In genomic region chr5:134647750-134648424, GRCh38 we compare ENCODE assay signal across 1 cellular context.
TF ChIP-seq lines count a peak whose summit lies in the region.

No MANE protein-coding gene starts in this region.

TF ChIP-seq in GM12878, 131 proteins besides CTCF, POLR2A, EP300 and RAD21 (continued from another document):
- 0 out of 3 replicates have a peak, but pooled peaks have one; percentile 36 for TF ChIP-seq POU2F2 (IDR thresholded peaks at IDR 0.05; ENCODE audit: borderline replicate concordance, low read depth, low read length)
- peak; percentile 8 for TF ChIP-seq MEF2B (IDR thresholded peaks at IDR 0.05; ENCODE audit: partially characterized antibody, poor library complexity, severe bottlenecking)
- TF ChIP-seq RAD51 (IDR thresholded peaks at IDR 0.05), result peak; percentile 16; the same call in 1 of the 2 replicates
- peak; percentile 72; the same call in 1 of the 2 replicates for TF ChIP-seq ATF7 (IDR thresholded peaks at IDR 0.05; ENCODE audit: low read depth)
- peak; percentile 68; the same call in 1 of the 2 replicates for TF ChIP-seq BACH1 (IDR thresholded peaks at IDR 0.05; ENCODE audit: borderline replicate concordance)
- no peak; the same call in 1 of the 2 replicates for TF ChIP-seq IRF4 (IDR thresholded peaks at IDR 0.05; ENCODE audit: low read depth, low read length)
